ENCODE assay signal across 8 cellular contexts in genomic region chr7:63066235-63066634, GRCh38.
DNase-seq lines count a peak whose midpoint lies in the region; ATAC-seq and TF ChIP-seq lines count a peak whose summit lies in the region.
"Not testable (repeated sequence)": the region's sequence is repeated elsewhere in the genome, so short reads cannot be mapped to it uniquely, and the experiment has no call there.

No MANE protein-coding gene starts in this region.

- not testable (repeated sequence) for H3K27ac ChIP-seq in coronary artery; esophagus muscularis mucosa (replicated peaks in 1 of 4); lung (ENCODE audit: low read depth in 1 of 2, low read length in 1 of 2); vagina

- intact Hi-C loops in esophagus muscularis mucosa (cut with DNase I); vagina (cut with DNase I): not testable (repeated sequence)

- H3K27ac Mint-ChIP-seq in osteocyte (ENCODE audit: unreplicated experiment); type B pancreatic cell: not testable (repeated sequence)

- not testable (repeated sequence) for H3K4me1 Mint-ChIP-seq in osteocyte (ENCODE audit: unreplicated experiment); type B pancreatic cell (ENCODE audit: unreplicated experiment)

- not testable (repeated sequence) for TF ChIP-seq EP300 in esophagus muscularis mucosa (IDR thresholded peaks at IDR 0.05)

- H3K36me3 ChIP-seq in esophagus muscularis mucosa; lung (ENCODE audit: control insufficient read depth in 2 of 2, insufficient read depth in 2 of 2, low read length in 2 of 2); vagina: not testable (repeated sequence)

- peaks cover 0 to 14% (median 6%) of the 10 kb centered on the region in 4 donors for H3K9me3 ChIP-seq in esophagus muscularis mucosa
- H3K9me3 ChIP-seq in lung (ENCODE audit: control insufficient read depth in 2 of 2, insufficient read depth in 1 of 2, low read length in 1 of 2), result peaks cover 3 to 27% of the 10 kb centered on the region in 2 donors
- not testable (repeated sequence) for H3K9me3 ChIP-seq in vagina

- DNase-seq in coronary artery (ENCODE audit: low spot score) (peak; percentile 7), ecto neural progenitor cell (ENCODE audit: low spot score) (peak; percentile 8), esophagus muscularis mucosa (ENCODE audit: extremely low spot score) (peak; percentile 57), lung (ENCODE audit: low spot score) (peak; percentile 7), mucosa of gallbladder (ENCODE audit: low spot score) (peak; percentile 7), osteocyte (ENCODE audit: extremely low spot score, unreplicated experiment) (peak; percentile 66), type B pancreatic cell (ENCODE audit: extremely low spot score, unreplicated experiment) (peak; percentile 20), vagina (ENCODE audit: extremely low spot score in 2 of 2) (peak; percentile 25 to 67)

- WGBS in esophagus muscularis mucosa, result 59% methylated on average over 4 of the region's 4 CpGs
- WGBS in lung, 2 donors, result 54 to 57% methylated on average over 4 of the region's 4 CpGs

- TF ChIP-seq CTCF in coronary artery (IDR thresholded peaks at IDR 0.05); esophagus muscularis mucosa (IDR thresholded peaks at IDR 0.05); lung (IDR thresholded peaks at IDR 0.05; ENCODE audit: control extremely low read depth, extremely low read depth); osteocyte (IDR thresholded peaks at IDR 0.05); type B pancreatic cell (conservative IDR thresholded peaks at IDR 0.05); vagina (IDR thresholded peaks at IDR 0.05): not testable (repeated sequence)

- not testable (repeated sequence) for H3K4me3 Mint-ChIP-seq in osteocyte (ENCODE audit: unreplicated experiment); type B pancreatic cell

- H3K36me3 Mint-ChIP-seq in osteocyte (ENCODE audit: unreplicated experiment); type B pancreatic cell: not testable (repeated sequence)

- not testable (repeated sequence) for TF ChIP-seq POLR2A in esophagus muscularis mucosa (IDR thresholded peaks at IDR 0.05; ENCODE audit: low read depth); vagina (IDR thresholded peaks at IDR 0.05)

- not testable (repeated sequence) for H3K27me3 ChIP-seq in esophagus muscularis mucosa; lung (ENCODE audit: control insufficient read depth, insufficient read depth); vagina

- peaks cover 53% of the 10 kb centered on the region for H3K9me3 Mint-ChIP-seq in osteocyte (ENCODE audit: unreplicated experiment)
- H3K9me3 Mint-ChIP-seq in type B pancreatic cell, result peaks cover 16% of the 10 kb centered on the region

- H3K4me1 ChIP-seq in esophagus muscularis mucosa; lung (ENCODE audit: control insufficient read depth in 2 of 2, insufficient read depth in 2 of 2, low read length in 2 of 2); vagina: not testable (repeated sequence)

- H3K27me3 Mint-ChIP-seq in osteocyte (ENCODE audit: unreplicated experiment); type B pancreatic cell: not testable (repeated sequence)

- ATAC-seq in lung (ENCODE audit: insufficient read depth, low FRiP score), result not testable (repeated sequence)

- not testable (repeated sequence) for H3K4me3 ChIP-seq in coronary artery, esophagus muscularis mucosa, lung, vagina

Comparison
In these comparisons a context has a peak if more than half of its experiments do, and no peak if none do; other contexts are left out.
1. DNase-seq: peak in every context shown above with its lines; median percentile 66 in osteocyte; 57 in esophagus muscularis mucosa; 46 in vagina; 20 in type B pancreatic cell; 8 in ecto neural progenitor cell; 7 in coronary artery; 7 in lung; 7 in mucosa of gallbladder.